Comparison of ENCODE assay signal across 1 cellular context in genomic region chr4:3413217-3413671, GRCh38.
TF ChIP-seq lines count a peak whose summit lies in the region.

No MANE protein-coding gene starts in this region.

TF ChIP-seq in WTC11, 78 proteins besides CTCF, POLR2A, EP300 and RAD21 (continued from another document):
- no peak for TF ChIP-seq KAT7 (CRISPR knock-in tag; IDR thresholded peaks at IDR 0.05; ENCODE audit: borderline replicate concordance)
- TF ChIP-seq TEAD4 (CRISPR knock-in tag; IDR thresholded peaks at IDR 0.05) = no peak
- no peak for TF ChIP-seq SMAD3 (CRISPR knock-in tag; IDR thresholded peaks at IDR 0.05; ENCODE audit: borderline replicate concordance)
- TF ChIP-seq NFYB (CRISPR knock-in tag; conservative IDR thresholded peaks at IDR 0.05; ENCODE audit: low read depth) = no peak
- no peak for TF ChIP-seq ZNF219 (CRISPR knock-in tag; IDR thresholded peaks at IDR 0.05; ENCODE audit: borderline replicate concordance)
- no peak for TF ChIP-seq EMX1 (CRISPR knock-in tag; IDR thresholded peaks at IDR 0.05)
- TF ChIP-seq ZNF512 (CRISPR knock-in tag; IDR thresholded peaks at IDR 0.05; ENCODE audit: borderline replicate concordance) = no peak
